ENCODE assay signal across 22 cellular contexts in genomic region chr11:44828296-44828695, GRCh38.
"Had no signal": no experiment of that assay in that cellular context is flagged by ENCODE, and none has a peak within 500 bp of the region (broad histone marks: within the 10 kb centered on the region; RNA-seq: fewer than 3 reads in every experiment).

No MANE protein-coding gene starts in this region.

- ATAC-seq: heart right ventricle; left cardiac atrium; left lobe of liver; left ventricle myocardium superior; naive thymus-derived CD8-positive, alpha-beta T cell; pancreas; right lobe of liver; stimulated activated memory B cell treated with anti-CD40 and anti-IgM and Interleukin-4, amounts not matched to agents 10 μg/mL and 1 μg/mL and 100 μg/mL, for 72 hours; stimulated activated naive CD8-positive, alpha-beta T cell treated with anti-CD3 and anti-CD28 coated beads, Interleukin-15, amount 100 ng/mL, for 72 hours had no signal

- H3K4me3 Mint-ChIP-seq: memory B cell; naive thymus-derived CD8-positive, alpha-beta T cell; nephron progenitor cell; stimulated activated memory B cell treated with anti-CD40 and anti-IgM and Interleukin-4, amounts not matched to agents 10 μg/mL and 1 μg/mL and 100 μg/mL, for 72 hours; stimulated activated naive CD8-positive, alpha-beta T cell treated with anti-CD3 and anti-CD28 coated beads, Interleukin-15, amount 100 ng/mL, for 72 hours had no signal

- H3K36me3 Mint-ChIP-seq: memory B cell; naive thymus-derived CD8-positive, alpha-beta T cell; stimulated activated memory B cell treated with anti-CD40 and anti-IgM and Interleukin-4, amounts not matched to agents 10 μg/mL and 1 μg/mL and 100 μg/mL, for 72 hours had no signal

- H3K27ac Mint-ChIP-seq: memory B cell; naive thymus-derived CD8-positive, alpha-beta T cell; nephron progenitor cell; stimulated activated memory B cell treated with anti-CD40 and anti-IgM and Interleukin-4, amounts not matched to agents 10 μg/mL and 1 μg/mL and 100 μg/mL, for 72 hours; stimulated activated naive CD8-positive, alpha-beta T cell treated with anti-CD3 and anti-CD28 coated beads, Interleukin-15, amount 100 ng/mL, for 72 hours had no signal

- DNase-seq: heart right ventricle; kidney glomerular epithelial cell; left cardiac atrium; left ventricle myocardium superior; naive thymus-derived CD8-positive, alpha-beta T cell; nephron progenitor cell; nucleus accumbens; pancreas; right lobe of liver; stimulated activated CD4-positive, alpha-beta T cell treated with anti-CD3 and anti-CD28 coated beads, Interleukin-1b, Interleukin-23, amount 100 ng/mL, for 48 hours; stimulated activated CD4-positive, alpha-beta T cell treated with anti-CD3 and anti-CD28 coated beads, Interleukin-2, amount 100 ng/mL, for 48 hours; stimulated activated CD4-positive, alpha-beta T cell treated with anti-CD3 and anti-CD28 coated beads, Interleukin-4, amount 100 ng/mL, for 4 hours; stimulated activated CD8-positive, alpha-beta memory T cell treated with anti-CD3 and anti-CD28 coated beads, Interleukin-4, amount 100 ng/mL, for 48 hours; stimulated activated naive CD4-positive, alpha-beta T cell treated with Interleukin-2 at 50 U/mL for 16 hours; stimulated activated naive CD8-positive, alpha-beta T cell treated with anti-CD3 and anti-CD28 coated beads, Interleukin-15, amount 100 ng/mL, for 72 hours; testis; thyroid gland; transverse colon; upper lobe of left lung had no signal

- H3K9me3 Mint-ChIP-seq: naive thymus-derived CD8-positive, alpha-beta T cell; nephron progenitor cell; stimulated activated naive CD8-positive, alpha-beta T cell treated with anti-CD3 and anti-CD28 coated beads, Interleukin-15, amount 100 ng/mL, for 72 hours had no signal

- H3K4me1 Mint-ChIP-seq: memory B cell; stimulated activated memory B cell treated with anti-CD40 and anti-IgM and Interleukin-4, amounts not matched to agents 10 μg/mL and 1 μg/mL and 100 μg/mL, for 72 hours; stimulated activated naive CD8-positive, alpha-beta T cell treated with anti-CD3 and anti-CD28 coated beads, Interleukin-15, amount 100 ng/mL, for 72 hours had no signal
